ENCODE assay signal across 15 cellular contexts in the genomic region with DNA sequence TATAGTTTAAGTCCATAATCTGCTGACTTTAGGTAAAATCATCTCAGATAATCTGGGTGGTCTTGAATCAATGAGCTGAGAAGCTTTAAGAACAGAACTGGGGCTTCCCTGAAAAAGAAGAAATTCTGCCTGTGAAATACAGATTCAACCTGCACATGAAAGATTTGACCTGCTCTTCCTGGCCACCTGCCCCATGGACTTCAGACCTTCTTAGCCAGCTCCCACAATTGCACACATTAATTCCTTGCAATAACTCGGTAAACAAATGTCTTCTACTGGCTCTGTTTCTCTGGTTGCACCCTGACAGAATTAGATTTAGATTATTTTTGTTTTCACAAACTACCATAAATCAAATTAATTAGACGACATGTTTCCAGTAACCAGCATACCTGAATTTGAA.
A peak's percentile ranks its signal among the peaks of the same experiment; 100 is the strongest.
DNase-seq lines count a peak whose midpoint lies in the region; ATAC-seq and TF ChIP-seq lines count a peak whose summit lies in the region.
"Had no signal": no experiment of that assay in that cellular context is flagged by ENCODE, and none has a peak within 500 bp of the region (broad histone marks: within the 10 kb centered on the region; RNA-seq: fewer than 3 reads in every experiment).

No MANE protein-coding gene starts in this region.

- H3K79me2 ChIP-seq in smooth muscle cell (ENCODE audit: low read depth) = no peaks in the 10 kb centered on the region

- TF ChIP-seq POLR2A in body of pancreas (IDR thresholded peaks at IDR 0.05) = no peak

- TF ChIP-seq CTCF in body of pancreas (IDR thresholded peaks at IDR 0.05) = no peak
- TF ChIP-seq CTCF in smooth muscle cell (IDR thresholded peaks at IDR 0.05; ENCODE audit: borderline replicate concordance, insufficient read depth, poor library complexity, severe bottlenecking) = no peak

- no peak overlapping the region for H3K4me2 ChIP-seq in smooth muscle cell
- H3K4me2 ChIP-seq: A549, GM23338 had no signal

- peak overlapping the region; percentile 39 for H2AFZ ChIP-seq in smooth muscle cell (ENCODE audit: low read depth)

- no peaks in the 10 kb centered on the region for H3K27me3 ChIP-seq in body of pancreas
- no peaks in the 10 kb centered on the region for H3K27me3 ChIP-seq in smooth muscle cell (ENCODE audit: low read depth)

- H3K36me3 ChIP-seq in body of pancreas (replicated peaks in 1 of 2; ENCODE audit: insufficient read depth in 1 of 2, low read depth in 2 of 2) (no peaks in the 10 kb centered on the region), smooth muscle cell (ENCODE audit: low read depth) (no peaks in the 10 kb centered on the region)

- DNase-seq in Caki2 (ENCODE audit: low read depth) (peak; percentile 14), body of pancreas (peak; percentile 34 to 77 (median 38)), mucosa of gallbladder (ENCODE audit: low spot score) (peak; percentile 30), smooth muscle cell (lab: John Stamatoyannopoulos, UW; ENCODE audit: unreplicated experiment) (no peak), NCI-H187 (lab: John Stamatoyannopoulos, UW) (no peak)
- no peak for DNase-seq in stimulated activated naive CD4-positive, alpha-beta T cell treated with Interleukin-2 at 50 U/mL for 16 hours (lab: John Stamatoyannopoulos, UW)
- DNase-seq: 8988T; CD4-positive, alpha-beta memory T cell; COR-L47; DMS153; DND-41; H9 had no signal

- H3K4me1 ChIP-seq in body of pancreas = peaks cover 11% of the 10 kb centered on the region
- H3K4me1 ChIP-seq in smooth muscle cell (ENCODE audit: low read depth) = no peaks in the 10 kb centered on the region
- H3K4me1 ChIP-seq: A549 had no signal

- no peak overlapping the region for H3K9ac ChIP-seq in smooth muscle cell (ENCODE audit: low read depth)

- 36 to 42% methylated on average over 2 of the region's 2 CpGs for WGBS in body of pancreas, 2 donors
- WGBS in smooth muscle cell (ENCODE audit: low lambda C conversion rate) = 91% methylated on average over 2 of the region's 2 CpGs

- H3K27ac ChIP-seq in body of pancreas (no peak overlapping the region), smooth muscle cell (ENCODE audit: low read depth) (no peak overlapping the region)
- H3K27ac ChIP-seq: A549 had no signal

- no peak overlapping the region for H3K4me3 ChIP-seq in body of pancreas
- H3K4me3 ChIP-seq in smooth muscle cell = no peak overlapping the region
- H3K4me3 ChIP-seq: A549, GM23338 had no signal

- H4K20me1 ChIP-seq in smooth muscle cell (ENCODE audit: low read depth) = no peaks in the 10 kb centered on the region

- ATAC-seq in body of pancreas (peak; percentile 45), GM18511 (IDR thresholded peaks at IDR 0.05; ENCODE audit: unreplicated experiment) (no peak)

- H3K9me3 ChIP-seq in body of pancreas = no peaks in the 10 kb centered on the region
- H3K9me3 ChIP-seq in smooth muscle cell (replicated peaks; ENCODE audit: low read depth) = no peaks in the 10 kb centered on the region
- H3K9me3 ChIP-seq: A549 had no signal

- in situ Hi-C loops in Caki2 (cut with HindIII; ENCODE audit: low pct_unique_long_range_greater_than_20kb, low sequenced_read_pairs) = no loop called here

- intact Hi-C loops in body of pancreas (cut with DNase I) = no loop called here

- no peaks in the 10 kb centered on the region for H3F3A ChIP-seq in smooth muscle cell (ENCODE audit: low read depth)

Comparison
In these comparisons a context has a peak if more than half of its experiments do, and no peak if none do; other contexts are left out.
1. DNase-seq: peak in Caki2 (single experiment), body of pancreas (4 of 4) and mucosa of gallbladder (single experiment); none in smooth muscle cell (single experiment), stimulated activated naive CD4-positive, alpha-beta T cell treated with Interleukin-2 at 50 U/mL for 16 hours (single experiment) and NCI-H187 (0 of 2).